8 cellular contexts compared by ENCODE assay signal in the genomic region with DNA sequence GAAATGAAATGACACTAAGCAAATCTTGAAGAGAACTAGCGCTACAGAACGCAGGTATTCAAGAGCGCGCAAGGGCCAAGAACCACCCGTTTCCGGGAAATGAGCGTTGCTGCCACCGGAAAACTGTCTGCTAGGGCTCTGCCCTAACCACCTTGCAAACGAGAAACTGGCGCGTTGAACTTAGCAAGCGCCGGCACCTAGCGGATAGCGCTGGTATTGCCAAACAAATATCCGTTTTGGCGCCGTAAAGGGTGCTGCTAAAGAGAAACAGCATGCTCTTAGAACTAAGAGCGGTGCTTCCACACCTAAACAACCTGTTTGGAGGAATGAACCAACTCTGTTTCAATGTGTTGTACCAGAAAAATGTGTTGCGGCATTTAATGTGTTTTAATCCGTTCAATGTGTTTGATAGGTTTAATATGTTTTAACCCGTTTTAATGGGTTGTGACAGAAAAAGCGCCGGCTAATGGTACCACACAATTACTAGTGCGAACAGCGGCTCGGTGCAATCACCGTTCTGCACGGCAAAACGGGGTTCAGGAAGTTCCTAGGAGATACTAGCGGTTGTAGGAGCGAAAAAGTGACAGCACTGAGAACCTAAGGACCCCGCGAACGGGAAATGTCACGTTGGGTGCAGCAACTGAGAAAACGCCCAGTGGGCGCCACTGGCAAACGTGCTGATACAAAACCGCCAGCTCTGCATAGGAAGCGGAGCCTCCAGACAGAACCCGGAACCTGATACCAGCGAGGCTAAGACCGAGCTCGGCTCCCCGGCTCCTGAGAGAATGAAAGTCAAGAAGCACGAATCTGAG.
A peak's percentile ranks its signal among the peaks of the same experiment; 100 is the strongest.
DNase-seq lines count a peak whose midpoint lies in the region; ATAC-seq and TF ChIP-seq lines count a peak whose summit lies in the region.

A gene with protein sequence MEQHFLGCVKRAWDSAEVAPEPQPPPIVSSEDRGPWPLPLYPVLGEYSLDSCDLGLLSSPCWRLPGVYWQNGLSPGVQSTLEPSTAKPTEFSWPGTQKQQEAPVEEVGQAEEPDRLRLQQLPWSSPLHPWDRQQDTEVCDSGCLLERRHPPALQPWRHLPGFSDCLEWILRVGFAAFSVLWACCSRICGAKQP (minus strand): TSS at position 33 of the 812 bp plus-strand sequence. CDS start 273 bp downstream, outside the sequence.

- no peaks in the 10 kb centered on the region for H3K27me3 Mint-ChIP-seq in central memory CD8-positive, alpha-beta T cell

- H3K4me1 Mint-ChIP-seq in central memory CD8-positive, alpha-beta T cell: peaks cover 57% of the 10 kb centered on the region

- DNase-seq in AG20443 (ENCODE audit: low spot score) (peak; percentile 62), NCI-H345 treated with DMSO at 0.1 percent for 48 hours (lab: John Stamatoyannopoulos, UW; ENCODE audit: unreplicated experiment) (peak; percentile 95)
- DNase-seq in activated CD4-positive, CD25-positive, alpha-beta regulatory T cell (lab: John Stamatoyannopoulos, UW): peak; percentile 77 to 87 (median 82)
- peak; percentile 88 to 95 for DNase-seq in central memory CD8-positive, alpha-beta T cell (ENCODE audit: low spot score in 2 of 2)
- DNase-seq in stimulated activated CD4-positive, alpha-beta T cell treated with anti-CD3 and anti-CD28 coated beads, Interleukin-1b, Interleukin-23, amount 100 ng/mL, for 24 hours (ENCODE audit: low read depth in 4 of 4, low spot score in 1 of 4): peak; percentile 81 to 91 (median 88)

- peak; percentile 49 for ATAC-seq in HG03280 (IDR thresholded peaks at IDR 0.05; ENCODE audit: unreplicated experiment)
- ATAC-seq in central memory CD8-positive, alpha-beta T cell (replicated peaks; ENCODE audit: extremely low read depth, poor library complexity, severe bottlenecking): peak; percentile 61

- in situ Hi-C loops in GM18951 (cut with MboI; ENCODE audit: low sequenced_read_pairs, unreplicated experiment): no loop called here

- H3K27ac Mint-ChIP-seq in central memory CD8-positive, alpha-beta T cell (ENCODE audit: low read depth): peak within 1 kb of the TSS; percentile 96

- peak; percentile 44 for TF ChIP-seq POLR2A in GM18951 (IDR thresholded peaks at IDR 0.05; ENCODE audit: extremely low read depth, insufficient read depth, insufficient read length)

- H3K27ac ChIP-seq in layer of hippocampus (ENCODE audit: low read depth, low read length): peak within 1 kb of the TSS; percentile 92

- H3K27me3 ChIP-seq in layer of hippocampus (ENCODE audit: control insufficient read depth, insufficient read depth, low read length): peaks cover 7% of the 10 kb centered on the region

- peak within 1 kb of the TSS; percentile 90 for H3K4me3 Mint-ChIP-seq in central memory CD8-positive, alpha-beta T cell

- H3K36me3 Mint-ChIP-seq in central memory CD8-positive, alpha-beta T cell (ENCODE audit: insufficient read depth): peaks cover 55% of the 10 kb centered on the region

- H3K9me3 Mint-ChIP-seq in central memory CD8-positive, alpha-beta T cell: no peaks in the 10 kb centered on the region

Comparison
In these comparisons a context has a peak if more than half of its experiments do, and no peak if none do; other contexts are left out.
1. Peak in every context shown above with its lines: DNase-seq, ATAC-seq and H3K27ac ChIP-seq.